1 cellular context compared by ENCODE assay signal in the genomic region with DNA sequence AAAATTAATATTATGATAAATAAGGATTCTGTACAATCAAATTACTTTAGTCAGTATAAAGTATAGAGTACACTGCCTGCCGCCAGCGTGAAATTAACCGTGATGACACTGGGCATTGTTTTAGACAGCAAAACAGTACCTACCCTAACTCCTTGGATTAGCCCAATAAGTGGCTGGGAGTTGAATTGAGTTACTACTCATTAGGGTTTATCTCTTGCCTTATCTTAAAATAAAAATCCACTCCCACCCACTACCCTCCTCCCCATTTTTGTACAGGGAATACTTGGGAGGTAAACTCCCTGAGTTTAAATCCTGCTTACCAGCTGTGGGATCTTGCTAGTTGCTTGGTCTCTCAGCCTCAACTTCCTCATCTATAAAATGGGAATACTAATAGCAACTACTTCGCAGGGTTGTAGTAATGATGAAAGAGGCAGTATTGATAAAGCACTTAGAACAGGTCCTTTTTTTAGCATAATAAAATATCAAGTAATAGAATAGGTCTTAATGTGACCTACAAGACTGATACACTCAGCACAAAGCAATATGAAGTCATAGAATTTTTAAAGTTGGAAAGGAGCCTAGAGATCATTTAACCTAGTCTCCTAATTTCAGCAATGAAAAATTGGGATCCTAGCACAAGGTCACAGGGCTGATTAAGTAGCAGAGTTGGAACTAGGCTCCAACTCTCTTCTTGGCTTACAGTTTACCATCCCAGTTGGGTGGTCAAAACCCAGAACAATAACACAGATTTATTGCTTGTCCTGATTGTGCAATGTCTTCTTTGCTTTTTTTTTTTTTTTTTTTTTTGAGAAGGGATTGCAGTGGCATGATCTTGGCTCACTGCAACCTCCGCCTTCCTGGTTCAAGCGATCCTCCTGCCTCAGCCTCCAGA.
TF ChIP-seq lines count a peak whose summit lies in the region.

No MANE protein-coding gene starts in this region.

TF ChIP-seq in SK-N-SH, 30 proteins besides CTCF, POLR2A, EP300 and RAD21 (continued from another document):
- TF ChIP-seq JUND (IDR thresholded peaks at IDR 0.05): no peak
- no peak for TF ChIP-seq TCF12 (IDR thresholded peaks at IDR 0.05)
- no peak for TF ChIP-seq TEAD4 (IDR thresholded peaks at IDR 0.05; ENCODE audit: borderline replicate concordance, insufficient read depth)
- TF ChIP-seq, protein P1, sequence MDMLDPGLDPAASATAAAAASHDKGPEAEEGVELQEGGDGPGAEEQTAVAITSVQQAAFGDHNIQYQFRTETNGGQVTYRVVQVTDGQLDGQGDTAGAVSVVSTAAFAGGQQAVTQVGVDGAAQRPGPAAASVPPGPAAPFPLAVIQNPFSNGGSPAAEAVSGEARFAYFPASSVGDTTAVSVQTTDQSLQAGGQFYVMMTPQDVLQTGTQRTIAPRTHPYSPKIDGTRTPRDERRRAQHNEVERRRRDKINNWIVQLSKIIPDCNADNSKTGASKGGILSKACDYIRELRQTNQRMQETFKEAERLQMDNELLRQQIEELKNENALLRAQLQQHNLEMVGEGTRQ (IDR thresholded peaks at IDR 0.05; ENCODE audit: borderline replicate concordance, low read depth, low read length): no peak
- no peak for TF ChIP-seq YY1 (IDR thresholded peaks at IDR 0.05; ENCODE audit: low read depth)
- TF ChIP-seq, protein P2, sequence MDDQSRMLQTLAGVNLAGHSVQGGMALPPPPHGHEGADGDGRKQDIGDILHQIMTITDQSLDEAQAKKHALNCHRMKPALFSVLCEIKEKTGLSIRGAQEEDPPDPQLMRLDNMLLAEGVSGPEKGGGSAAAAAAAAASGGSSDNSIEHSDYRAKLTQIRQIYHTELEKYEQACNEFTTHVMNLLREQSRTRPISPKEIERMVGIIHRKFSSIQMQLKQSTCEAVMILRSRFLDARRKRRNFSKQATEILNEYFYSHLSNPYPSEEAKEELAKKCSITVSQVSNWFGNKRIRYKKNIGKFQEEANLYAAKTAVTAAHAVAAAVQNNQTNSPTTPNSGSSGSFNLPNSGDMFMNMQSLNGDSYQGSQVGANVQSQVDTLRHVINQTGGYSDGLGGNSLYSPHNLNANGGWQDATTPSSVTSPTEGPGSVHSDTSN (IDR thresholded peaks at IDR 0.05): no peak
